Comparison of ENCODE assay signal across 29 cellular contexts in the genomic region with DNA sequence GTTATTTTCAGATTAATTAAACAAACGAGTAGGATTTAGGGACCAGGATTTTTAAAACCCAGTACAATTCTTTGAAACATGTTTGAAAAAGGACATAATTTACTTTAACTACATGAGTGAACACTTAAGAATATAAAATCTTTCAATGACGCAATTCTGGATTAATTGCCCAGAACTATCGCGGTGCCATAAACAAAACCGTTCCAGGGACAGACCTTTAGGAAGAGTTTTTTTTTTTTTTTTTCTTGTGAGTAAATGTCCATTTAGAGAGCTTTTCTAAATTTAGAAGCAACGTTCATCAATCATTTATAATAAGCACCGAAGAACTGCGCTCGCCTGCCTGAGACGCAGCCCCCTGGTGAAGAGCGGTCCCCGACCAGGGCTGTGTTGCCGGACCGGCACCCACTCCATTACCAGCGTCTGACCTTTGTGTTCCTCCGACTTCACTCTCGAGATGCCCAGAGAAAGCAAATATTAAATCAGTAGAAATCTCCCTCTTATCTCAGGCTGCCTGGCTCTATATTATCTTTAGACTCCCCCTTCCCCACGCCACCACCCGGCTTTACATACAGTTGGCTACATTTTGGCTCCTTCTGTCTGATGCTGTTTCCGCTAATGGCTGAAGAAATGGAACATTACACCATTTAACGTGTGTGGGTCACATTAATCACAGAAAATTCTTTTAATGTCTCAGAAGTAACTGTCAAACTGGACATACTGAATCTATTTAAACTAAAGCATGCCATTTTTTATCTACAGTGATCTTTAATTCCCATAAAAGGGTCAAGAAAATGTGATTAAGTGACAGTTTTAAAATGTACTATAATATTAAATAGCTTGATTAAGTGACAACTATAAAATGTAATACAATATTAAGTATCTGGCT.
A peak's percentile ranks its signal among the peaks of the same experiment; 100 is the strongest.
DNase-seq lines count a peak whose midpoint lies in the region; ATAC-seq, FAIRE-seq and TF ChIP-seq lines count a peak whose summit lies in the region.
"Had no signal": no experiment of that assay in that cellular context is flagged by ENCODE, and none has a peak within 500 bp of the region (broad histone marks: within the 10 kb centered on the region; RNA-seq: fewer than 3 reads in every experiment).

No MANE protein-coding gene starts in this region.

- no peak for ATAC-seq in HG03280 (IDR thresholded peaks at IDR 0.05; ENCODE audit: unreplicated experiment)
- no peak for ATAC-seq in CD4-positive, alpha-beta T cell (ENCODE audit: poor library complexity)
- ATAC-seq: psoas muscle, WTC11 had no signal

- H3K27ac ChIP-seq in rectal smooth muscle tissue (ENCODE audit: low read depth, low read length) (no peak overlapping the region), OCI-LY7 (ENCODE audit: low read depth, low read length, poor library complexity, severe bottlenecking) (no peak overlapping the region)
- no peak overlapping the region for H3K27ac ChIP-seq in CD4-positive, alpha-beta T cell (ENCODE audit: low read depth, low read length)
- H3K27ac ChIP-seq: psoas muscle had no signal

- H3K36me3 Mint-ChIP-seq in CD4-positive, alpha-beta T cell (ENCODE audit: low read depth) = no peaks in the 10 kb centered on the region
- H3K36me3 Mint-ChIP-seq: activated naive CD8-positive, alpha-beta T cell treated with anti-CD3 and anti-CD28 coated beads, Interleukin-2, amount 10 ng/mL, durations not matched to agents 7 days and 5 days; WTC11 had no signal

- H3K9me3 Mint-ChIP-seq in CD4-positive, alpha-beta T cell = no peaks in the 10 kb centered on the region
- H3K9me3 Mint-ChIP-seq: activated naive CD8-positive, alpha-beta T cell treated with anti-CD3 and anti-CD28 coated beads, Interleukin-2, amount 10 ng/mL, durations not matched to agents 7 days and 5 days; activated T-helper 2 cell treated with anti-CD3 and anti-CD28 coated beads, Interferon-gamma antibody, Interleukin-2, Interleukin-4, amounts not matched to agents 10 μg/mL and 5 μg/mL and 100 μg/mL, durations not matched to agents 14 hours and 24 hours and 36 hours had no signal

- TF ChIP-seq CTCF in BE2C (IDR thresholded peaks at IDR 0.05; ENCODE audit: low read depth, low read length) = no peak
- TF ChIP-seq CTCF in OCI-LY7 (conservative IDR thresholded peaks at IDR 0.05; ENCODE audit: low read length) = no peak
- TF ChIP-seq CTCF in CD4-positive, alpha-beta T cell (IDR thresholded peaks at IDR 0.05) = no peak

- H3K27me3 Mint-ChIP-seq in CD4-positive, alpha-beta T cell = no peaks in the 10 kb centered on the region
- H3K27me3 Mint-ChIP-seq: activated naive CD8-positive, alpha-beta T cell treated with anti-CD3 and anti-CD28 coated beads, Interleukin-2, amount 10 ng/mL, durations not matched to agents 7 days and 5 days; B cell had no signal

- H3K4me1 ChIP-seq in BE2C (no peaks in the 10 kb centered on the region; the same call in 1 of the 2 replicates), rectal smooth muscle tissue (ENCODE audit: control insufficient read depth, insufficient read depth, low read length) (no peaks in the 10 kb centered on the region), OCI-LY7 (ENCODE audit: insufficient read depth, low read length, poor library complexity, severe bottlenecking) (no peaks in the 10 kb centered on the region)
- H3K4me1 ChIP-seq: psoas muscle had no signal

- H3K79me2 ChIP-seq in OCI-LY7 (ENCODE audit: insufficient read depth, low read depth, low read length) = no peaks in the 10 kb centered on the region

- no peak overlapping the region for H2AFZ ChIP-seq in OCI-LY7 (ENCODE audit: low read length)

- H3K36me3 ChIP-seq in BE2C = no peaks in the 10 kb centered on the region
- H3K36me3 ChIP-seq in rectal smooth muscle tissue (ENCODE audit: control insufficient read depth, insufficient read depth, low read length) = no peaks in the 10 kb centered on the region
- no peaks in the 10 kb centered on the region for H3K36me3 ChIP-seq in OCI-LY7 (ENCODE audit: insufficient read depth, low read length)

- BruUV-seq in OCI-LY7 (replicated peaks; lab: Mats Ljungman, UMichigan) = no TSS peak

- no peak overlapping the region for H3K4me3 Mint-ChIP-seq in CD4-positive, alpha-beta T cell
- H3K4me3 Mint-ChIP-seq: activated naive CD8-positive, alpha-beta T cell treated with anti-CD3 and anti-CD28 coated beads, Interleukin-2, amount 10 ng/mL, durations not matched to agents 7 days and 5 days; B cell; WTC11 had no signal

- no peak overlapping the region for H3K4me2 ChIP-seq in OCI-LY7 (ENCODE audit: low read length)

- H3K9me3 ChIP-seq in BE2C (no peaks in the 10 kb centered on the region), OCI-LY7 (ENCODE audit: low read length) (no peaks in the 10 kb centered on the region)
- H3K9me3 ChIP-seq in CD4-positive, alpha-beta T cell (ENCODE audit: control insufficient read depth, low read length) = no peaks in the 10 kb centered on the region
- H3K9me3 ChIP-seq: psoas muscle had no signal

- H3K4me3 ChIP-seq in BE2C (ENCODE audit: low read depth, low read length) (peak overlapping the region; percentile 20), rectal smooth muscle tissue (ENCODE audit: low read length) (peak overlapping the region; percentile 2), OCI-LY7 (ENCODE audit: low read depth, low read length, poor library complexity, severe bottlenecking) (no peak overlapping the region)
- H3K4me3 ChIP-seq: lung, psoas muscle had no signal

- H3K9ac ChIP-seq in rectal smooth muscle tissue (ENCODE audit: low read length) = no peak overlapping the region

- no peaks in the 10 kb centered on the region for H3K4me1 Mint-ChIP-seq in CD4-positive, alpha-beta T cell (ENCODE audit: low read depth)
- H3K4me1 Mint-ChIP-seq: activated naive CD8-positive, alpha-beta T cell treated with anti-CD3 and anti-CD28 coated beads, Interleukin-2, amount 10 ng/mL, durations not matched to agents 7 days and 5 days; B cell had no signal

- DNase-seq in BE2C = peak; percentile 54
- DNase-seq in NCI-H146 treated with DMSO at 0.1 percent for 48 hours (lab: John Stamatoyannopoulos, UW; ENCODE audit: unreplicated experiment) = peak; percentile 55
- DNase-seq in activated naive CD4-positive, alpha-beta T cell treated with Interleukin-2 at 50 U/mL for 16 hours = no peak
- no peak for DNase-seq in OCI-LY7 (ENCODE audit: low spot score)
- DNase-seq in CD4-positive, alpha-beta T cell = no peak
- DNase-seq: activated CD4-positive, alpha-beta T cell treated with anti-CD3 and anti-CD28 coated beads, Interleukin-2, amount 50 U/mL, for 48 hours; activated CD8-positive, alpha-beta memory T cell treated with anti-CD3 and anti-CD28 coated beads, Interleukin-2, amount 50 U/mL, for 48 hours; activated naive CD8-positive, alpha-beta T cell treated with anti-CD3 and anti-CD28 coated beads, Interleukin-2, amount 10 ng/mL, durations not matched to agents 7 days and 5 days; central memory CD4-positive, alpha-beta T cell; dermis blood vessel endothelial cell; HCEC 1CT; kidney glomerular epithelial cell; NCI-H1436 treated with DMSO at 0.1 percent for 48 hours; NCI-H82; psoas muscle; small intestine; stimulated activated CD4-positive, alpha-beta T cell treated with anti-CD3 and anti-CD28 coated beads, Interleukin-2, amount 100 ng/mL, for 24 hours; substantia nigra had no signal

- POLR2A ChIA-PET in OCI-LY7 (lab: Charles Lee) = no interaction called here
- POLR2A ChIA-PET in CD4-positive, alpha-beta T cell (lab: Charles Lee) = no interaction called here

- H3K27me3 ChIP-seq in BE2C (no peaks in the 10 kb centered on the region), rectal smooth muscle tissue (ENCODE audit: control insufficient read depth, insufficient read depth, low read length) (no peaks in the 10 kb centered on the region)
- H3K27me3 ChIP-seq in CD4-positive, alpha-beta T cell (ENCODE audit: control insufficient read depth, insufficient read depth, low read length) = no peaks in the 10 kb centered on the region

- no peaks in the 10 kb centered on the region for H4K20me1 ChIP-seq in OCI-LY7 (ENCODE audit: insufficient read depth, low read length)

- intact Hi-C loops in OCI-LY7 (cut with micrococcal nuclease; ENCODE audit: unreplicated experiment) = no loop called here
- intact Hi-C loops in CD4-positive, alpha-beta T cell (cut with DNase I, micrococcal nuclease) = no loop called here

- CTCF ChIA-PET in OCI-LY7 (lab: Charles Lee; ENCODE audit: unreplicated experiment) = no interaction called here
- CTCF ChIA-PET in CD4-positive, alpha-beta T cell (lab: Charles Lee) = no interaction called here

- FAIRE-seq in endometrium (lab: Jason Lieb, UNC) = peak; percentile 90
- FAIRE-seq: astrocyte, endothelial cell of umbilical vein, GM12891, small intestine, urothelium cell line had no signal

- no peaks in the 10 kb centered on the region for H3K9me2 ChIP-seq in OCI-LY7 (ENCODE audit: insufficient read depth, low read length)

- no peak overlapping the region for H3K27ac Mint-ChIP-seq in CD4-positive, alpha-beta T cell
- H3K27ac Mint-ChIP-seq: activated naive CD8-positive, alpha-beta T cell treated with anti-CD3 and anti-CD28 coated beads, Interleukin-2, amount 10 ng/mL, durations not matched to agents 7 days and 5 days; activated T-helper 2 cell treated with anti-CD3 and anti-CD28 coated beads, Interferon-gamma antibody, Interleukin-2, Interleukin-4, amounts not matched to agents 10 μg/mL and 5 μg/mL and 100 μg/mL, durations not matched to agents 14 hours and 24 hours and 36 hours; B cell; WTC11 had no signal

Comparison
In these comparisons a context has a peak if more than half of its experiments do, and no peak if none do; other contexts are left out.
1. DNase-seq: peak in BE2C (single experiment) and NCI-H146 treated with DMSO at 0.1 percent for 48 hours (single experiment); none in activated naive CD4-positive, alpha-beta T cell treated with Interleukin-2 at 50 U/mL for 16 hours (single experiment), OCI-LY7 (single experiment) and CD4-positive, alpha-beta T cell (0 of 10).